Comparison of ENCODE assay signal across 8 cellular contexts in genomic region chr9:122912964-122913673, GRCh38. TPM values are rescaled to one million over a fixed set of nuclear protein-coding genes. Genes with fewer than 3 reads are reported as not detected.
DNase-seq lines count a peak whose midpoint lies in the region; ATAC-seq and TF ChIP-seq lines count a peak whose summit lies in the region.

Gene ZBTB6, minus strand, starts transcription at chr9:122913323. Its CDS starts 1,251 bp downstream, at chr9:122912072.

- H3K27ac ChIP-seq in liver (ENCODE audit: low read depth in 1 of 2, low read length in 2 of 2) = peak within 1 kb of the TSS; percentile 75 to 79

- DNase-seq in C1 segment of cervical spinal cord (lab: John Stamatoyannopoulos, UW) = peak in 13 of 14 donors; percentile 18 to 88 (median 74)
- DNase-seq in NCI-H524 treated with DMSO at 0.1 percent for 48 hours (lab: John Stamatoyannopoulos, UW) = peak; percentile 75
- peak; percentile 91 for DNase-seq in activated CD4-positive, alpha-beta T cell treated with anti-CD3 and anti-CD28 coated beads, Interleukin-2, amount 10 ng/mL, durations not matched to agents 24 days and 14 days
- DNase-seq in dermis microvascular lymphatic vessel endothelial cell (ENCODE audit: low read depth in 2 of 2) = peak in 1 of 2 donors; percentile 77
- DNase-seq in stimulated activated CD4-positive, alpha-beta T cell treated with anti-CD3 and anti-CD28 coated beads, Interleukin-4, amount 100 ng/mL, for 4 hours = peak; percentile 53 to 67

- TF ChIP-seq CTCF in liver (IDR thresholded peaks at IDR 0.05; ENCODE audit: low read depth, low read length, missing input control) = no peak

- intact Hi-C loops in activated CD4-positive, alpha-beta T cell treated with anti-CD3 and anti-CD28 coated beads, Interleukin-2, amount 10 ng/mL, durations not matched to agents 24 days and 14 days (cut with micrococcal nuclease) = loop anchor here (1.0 to 2.0 kb wide), 4 partner anchors 8 to 78 kb away; partner anchors contain the start of genes RABGAP1, RC3H2 and ZBTB26

- peak within 1 kb of the TSS; percentile 75 to 85 for H3K9ac ChIP-seq in liver (ENCODE audit: low read depth in 1 of 2, low read length in 2 of 2)

- ATAC-seq in GM19324 (IDR thresholded peaks at IDR 0.05; ENCODE audit: low FRiP score, unreplicated experiment) (peak; percentile 96), HG03460 (IDR thresholded peaks at IDR 0.05; ENCODE audit: unreplicated experiment) (peak; percentile 98)

- H3K27me3 Mint-ChIP-seq in activated CD4-positive, alpha-beta T cell treated with anti-CD3 and anti-CD28 coated beads, Interleukin-2, amount 10 ng/mL, durations not matched to agents 24 days and 14 days = no peaks in the 10 kb centered on the region

- peak within 1 kb of the TSS; percentile 91 for H3K4me3 Mint-ChIP-seq in activated CD4-positive, alpha-beta T cell treated with anti-CD3 and anti-CD28 coated beads, Interleukin-2, amount 10 ng/mL, durations not matched to agents 24 days and 14 days

- H3K27me3 ChIP-seq in liver (ENCODE audit: control insufficient read depth in 4 of 4, insufficient read depth in 4 of 4, low read length in 3 of 4) = no peaks in the 10 kb centered on the region

- 1% methylated on average over 35 of the region's 35 CpGs for WGBS in liver

- peaks cover 17% of the 10 kb centered on the region for H3K4me1 Mint-ChIP-seq in activated CD4-positive, alpha-beta T cell treated with anti-CD3 and anti-CD28 coated beads, Interleukin-2, amount 10 ng/mL, durations not matched to agents 24 days and 14 days

- H3K9me3 Mint-ChIP-seq in activated CD4-positive, alpha-beta T cell treated with anti-CD3 and anti-CD28 coated beads, Interleukin-2, amount 10 ng/mL, durations not matched to agents 24 days and 14 days = no peaks in the 10 kb centered on the region

- TF ChIP-seq RAD21 in liver (IDR thresholded peaks at IDR 0.05) = peak; percentile 20 to 37

- peak within 1 kb of the TSS; percentile 89 to 99 (median 99) for H3K4me3 ChIP-seq in liver (ENCODE audit: low read depth in 1 of 3, low read length in 3 of 3)

- H3K4me1 ChIP-seq in liver (ENCODE audit: control insufficient read depth in 4 of 4, insufficient read depth in 4 of 4, low read length in 3 of 4) = peaks cover 0 to 16% (median 12%) of the 10 kb centered on the region in 4 donors

- peak within 1 kb of the TSS; percentile 97 for H3K27ac Mint-ChIP-seq in activated CD4-positive, alpha-beta T cell treated with anti-CD3 and anti-CD28 coated beads, Interleukin-2, amount 10 ng/mL, durations not matched to agents 24 days and 14 days

- H3K36me3 Mint-ChIP-seq in activated CD4-positive, alpha-beta T cell treated with anti-CD3 and anti-CD28 coated beads, Interleukin-2, amount 10 ng/mL, durations not matched to agents 24 days and 14 days (ENCODE audit: low read depth) = peaks cover 23% of the 10 kb centered on the region

- H3K36me3 ChIP-seq in liver (ENCODE audit: control insufficient read depth in 4 of 4, insufficient read depth in 3 of 4, low read depth in 1 of 4, low read length in 3 of 4) = peaks cover 0 to 13% (median 6%) of the 10 kb centered on the region in 4 donors

- no peaks in the 10 kb centered on the region for H3K9me3 ChIP-seq in liver (ENCODE audit: control insufficient read depth in 4 of 4, low read length in 3 of 4)

TF ChIP-seq in liver, 16 proteins besides CTCF, POLR2A, EP300 and RAD21:
- TF ChIP-seq GABPA (IDR thresholded peaks at IDR 0.05 in 1 of 2, conservative IDR thresholded peaks at IDR 0.05 in 1 of 2) (peak; percentile 86 to 98), SP1 (IDR thresholded peaks at IDR 0.05) (peak; percentile 28), FOXA2 (IDR thresholded peaks at IDR 0.05) (no peak), EGR1 (IDR thresholded peaks at IDR 0.05; ENCODE audit: low read depth in 2 of 2) (peak; percentile 58 to 76), HNF4G (IDR thresholded peaks at IDR 0.05) (peak; percentile 17), MAX (IDR thresholded peaks at IDR 0.05) (peak; percentile 71), FOXA1 (IDR thresholded peaks at IDR 0.05) (no peak), HNF4A (conservative IDR thresholded peaks at IDR 0.05) (peak; percentile 40 to 85), ATF3 (IDR thresholded peaks at IDR 0.05) (peak; percentile 61), RXRA (IDR thresholded peaks at IDR 0.05) (peak; percentile 29 to 58), JUND (IDR thresholded peaks at IDR 0.05) (peak; percentile 50 to 90), REST (IDR thresholded peaks at IDR 0.05) (peak; percentile 60), TAF1 (conservative IDR thresholded peaks at IDR 0.05) (peak; percentile 36), ZBTB33 (IDR thresholded peaks at IDR 0.05) (peak; percentile 96), NR2F2 (IDR thresholded peaks at IDR 0.05) (peak; percentile 61), YY1 (IDR thresholded peaks at IDR 0.05) (peak; percentile 78)

RNA-seq across cellular contexts. Expression of gene ZBTB6, which starts in this region (rescaled TPM):
- 10.7 and 11.6 TPM in 2 replicates for total RNA-seq in activated CD4-positive, alpha-beta T cell treated with anti-CD3 and anti-CD28 coated beads, Interleukin-2, amount 10 ng/mL, durations not matched to agents 24 days and 14 days
- 10.7 and 12.0 TPM in 2 replicates for total RNA-seq in dermis microvascular lymphatic vessel endothelial cell
- total RNA-seq in liver = 1 to 10 TPM; 5.1 to 7.1 TPM
- 1 to 10 TPM in 1 of 2 donors, under 1 TPM in 1; 0.92 to 1.5 TPM for polyA plus RNA-seq in liver
